Comparison of ENCODE assay signal across 18 cellular contexts in the genomic region with DNA sequence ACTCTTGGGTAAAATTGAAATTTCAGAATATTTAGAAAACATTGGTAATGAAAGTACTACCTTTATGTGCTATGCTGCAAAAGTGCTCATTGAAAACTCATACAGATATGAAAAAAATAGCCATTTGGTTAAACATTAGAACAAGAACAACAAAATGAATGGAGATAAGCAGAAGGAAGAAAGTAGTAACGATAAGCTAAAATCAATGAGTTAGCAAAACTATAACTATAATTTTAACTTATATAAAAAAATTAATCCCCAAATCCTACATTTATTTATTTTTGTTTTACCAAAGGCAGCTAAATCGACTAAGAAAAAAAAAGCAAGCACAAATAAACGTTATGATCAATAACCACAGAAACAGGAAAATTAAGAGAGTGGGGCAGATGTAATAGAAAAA.
DNase-seq lines count a peak whose midpoint lies in the region; ATAC-seq and FAIRE-seq lines count a peak whose summit lies in the region.
"Had no signal": no experiment of that assay in that cellular context is flagged by ENCODE, and none has a peak within 500 bp of the region (broad histone marks: within the 10 kb centered on the region; RNA-seq: fewer than 3 reads in every experiment).

No MANE protein-coding gene starts in this region.

- no peak for ATAC-seq in activated T-cell treated with anti-CD3 and anti-CD28 coated beads, Interleukin-2, amount 50 U/mL, for 72 hours (replicated peaks in 1 of 2)
- ATAC-seq: A549; CD8-positive, alpha-beta T cell; GM12878 had no signal

- peak overlapping the region; percentile 39 for H3K27ac Mint-ChIP-seq in T-helper 1 cell treated with Interleukin-12 subunit alpha and Interleukin-12 subunit beta and Interleukin-4 antibody, amounts not matched to agents 30 μg/mL and 1 μg/mL, for 36 hours
- H3K27ac Mint-ChIP-seq in activated T-cell treated with anti-CD3 and anti-CD28 coated beads, Interleukin-2, amount 50 U/mL, for 72 hours = no peak overlapping the region
- H3K27ac Mint-ChIP-seq: B cell; CD4-positive, alpha-beta T cell; CD8-positive, alpha-beta T cell had no signal

- H3K27me3 Mint-ChIP-seq in T-helper 1 cell treated with Interleukin-12 subunit alpha and Interleukin-12 subunit beta and Interleukin-4 antibody, amounts not matched to agents 30 μg/mL and 1 μg/mL, for 36 hours (ENCODE audit: low read depth) = no peaks in the 10 kb centered on the region
- no peaks in the 10 kb centered on the region for H3K27me3 Mint-ChIP-seq in activated T-cell treated with anti-CD3 and anti-CD28 coated beads, Interleukin-2, amount 50 U/mL, for 72 hours (ENCODE audit: low read depth)
- H3K27me3 Mint-ChIP-seq: B cell; CD4-positive, alpha-beta T cell had no signal

- H3K36me3 Mint-ChIP-seq in T-helper 1 cell treated with Interleukin-12 subunit alpha and Interleukin-12 subunit beta and Interleukin-4 antibody, amounts not matched to agents 30 μg/mL and 1 μg/mL, for 36 hours (ENCODE audit: low read depth) = peaks cover 10% of the 10 kb centered on the region
- peaks cover 0 to 12% of the 10 kb centered on the region in 2 donors for H3K36me3 Mint-ChIP-seq in activated T-cell treated with anti-CD3 and anti-CD28 coated beads, Interleukin-2, amount 50 U/mL, for 72 hours (ENCODE audit: insufficient read depth in 2 of 2)

- peak; percentile 28 for FAIRE-seq in GM19239 (lab: Jason Lieb, UNC)
- FAIRE-seq in colon (lab: Jason Lieb, UNC) = peak; percentile 36
- FAIRE-seq: A549, GM12878, GM12892 had no signal

- H3K4me3 Mint-ChIP-seq in T-helper 1 cell treated with Interleukin-12 subunit alpha and Interleukin-12 subunit beta and Interleukin-4 antibody, amounts not matched to agents 30 μg/mL and 1 μg/mL, for 36 hours = no peak overlapping the region
- no peak overlapping the region for H3K4me3 Mint-ChIP-seq in activated T-cell treated with anti-CD3 and anti-CD28 coated beads, Interleukin-2, amount 50 U/mL, for 72 hours
- H3K4me3 Mint-ChIP-seq: B cell; CD4-positive, alpha-beta T cell; CD8-positive, alpha-beta T cell had no signal

- H3K4me1 Mint-ChIP-seq in T-helper 1 cell treated with Interleukin-12 subunit alpha and Interleukin-12 subunit beta and Interleukin-4 antibody, amounts not matched to agents 30 μg/mL and 1 μg/mL, for 36 hours (ENCODE audit: low read depth) = peaks cover 4% of the 10 kb centered on the region
- peaks cover 38% of the 10 kb centered on the region for H3K4me1 Mint-ChIP-seq in activated T-cell treated with anti-CD3 and anti-CD28 coated beads, Interleukin-2, amount 50 U/mL, for 72 hours (ENCODE audit: low read depth)

- peaks cover 3% of the 10 kb centered on the region for H3K9me3 Mint-ChIP-seq in T-helper 1 cell treated with Interleukin-12 subunit alpha and Interleukin-12 subunit beta and Interleukin-4 antibody, amounts not matched to agents 30 μg/mL and 1 μg/mL, for 36 hours
- peaks cover 0 to 6% of the 10 kb centered on the region in 2 donors for H3K9me3 Mint-ChIP-seq in activated T-cell treated with anti-CD3 and anti-CD28 coated beads, Interleukin-2, amount 50 U/mL, for 72 hours
- H3K9me3 Mint-ChIP-seq: CD8-positive, alpha-beta T cell had no signal

- DNase-seq in T-helper 1 cell (no peak), GM19239 (ENCODE audit: insufficient read length, low spot score) (no peak), NCI-H524 (lab: John Stamatoyannopoulos, UW) (no peak)
- no peak for DNase-seq in activated naive CD4-positive, alpha-beta T cell treated with Interleukin-2 at 50 U/mL for 16 hours
- DNase-seq in activated T-cell treated with anti-CD3 and anti-CD28 coated beads, Interleukin-2, amount 50 U/mL, for 72 hours = no peak
- DNase-seq: AML-193; Caco-2; Calu3; CD4-positive, alpha-beta T cell; CD8-positive, alpha-beta T cell; DMS79 treated with DMSO at 0.1 percent for 48 hours; GDM1 had no signal
